In genomic region chr10:63671317-63671937, GRCh38 we compare ENCODE assay signal across 1 cellular context.
TF ChIP-seq lines count a peak whose summit lies in the region.

No MANE protein-coding gene starts in this region.

TF ChIP-seq in HEK293, 187 proteins besides CTCF, POLR2A, EP300 and RAD21 (continued from another document):
- TF ChIP-seq ZNF398 (tag by site-specific recombination; IDR thresholded peaks at IDR 0.05) (peak; percentile 52), ZNF776 (tag by site-specific recombination; IDR thresholded peaks at IDR 0.05; ENCODE audit: borderline replicate concordance) (no peak), ZNF2 (tag by site-specific recombination; IDR thresholded peaks at IDR 0.05) (0 out of 2 replicates have a peak, but pooled peaks have one; percentile 58), OSR2 (tag by site-specific recombination; IDR thresholded peaks at IDR 0.05) (peak; percentile 65; the same call in 1 of the 2 replicates), ZNF341 (tag by site-specific recombination; IDR thresholded peaks at IDR 0.05; ENCODE audit: low read depth) (peak; percentile 89), ZNF768 (tag by site-specific recombination; IDR thresholded peaks at IDR 0.05) (no peak), ZXDB (tag by site-specific recombination; IDR thresholded peaks at IDR 0.05) (no peak; the same call in 1 of the 2 replicates), ZNF664 (tag by site-specific recombination; IDR thresholded peaks at IDR 0.05) (peak; percentile 35; the same call in 1 of the 2 replicates), ZNF394 (tag by site-specific recombination; IDR thresholded peaks at IDR 0.05; ENCODE audit: borderline replicate concordance) (no peak)
